Comparison of ENCODE assay signal across 8 cellular contexts in the genomic region with DNA sequence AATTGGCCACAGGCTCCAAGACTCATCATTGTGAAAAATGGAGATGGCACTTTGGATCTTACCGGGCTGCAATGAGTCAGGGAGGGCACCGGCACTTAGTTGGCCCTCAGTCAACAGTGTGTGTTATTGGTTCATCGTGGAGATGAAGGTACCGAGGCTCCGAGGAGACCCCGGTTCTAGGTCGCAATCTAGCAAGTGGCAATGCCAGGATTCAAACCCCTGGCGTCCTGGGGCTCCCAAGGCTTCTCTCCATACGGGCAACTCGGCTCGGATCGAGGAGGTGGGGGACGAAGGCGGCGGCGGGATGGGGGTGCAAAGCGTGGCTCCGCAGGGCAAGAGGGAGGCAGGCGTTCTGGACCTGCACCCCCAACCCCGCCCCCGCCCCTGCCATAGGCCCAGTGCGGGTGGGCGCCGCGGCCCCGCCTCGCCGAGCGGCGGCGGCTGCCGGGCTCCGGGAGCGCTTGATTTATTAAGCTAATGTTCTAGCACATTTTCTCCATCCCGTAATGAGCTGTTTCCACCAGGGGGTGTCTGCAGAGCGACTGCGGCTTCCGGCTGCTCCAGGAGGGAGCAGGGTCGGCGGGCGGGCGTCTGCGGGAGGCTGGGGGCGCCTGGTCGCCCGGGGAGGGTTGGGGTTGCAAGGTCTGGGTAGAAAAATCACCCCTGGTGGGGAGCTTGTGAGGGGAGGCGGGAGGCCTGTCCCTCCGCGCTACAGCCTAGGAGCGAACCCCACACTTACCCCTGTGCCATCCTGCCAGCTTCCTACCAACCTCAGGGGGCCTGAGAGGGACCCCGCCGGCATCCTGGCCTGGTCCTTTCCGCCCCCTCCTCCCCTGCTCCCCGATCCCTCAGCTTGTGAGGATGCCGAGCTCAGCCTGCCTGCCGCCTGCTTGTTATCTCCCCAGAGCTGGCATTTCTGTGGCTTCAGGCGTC. TPM values are rescaled to one million over a fixed set of nuclear protein-coding genes. Genes with fewer than 3 reads are reported as not detected.
DNase-seq lines count a peak whose midpoint lies in the region; ATAC-seq and TF ChIP-seq lines count a peak whose summit lies in the region.

No MANE protein-coding gene starts in this region.

- H2AFZ ChIP-seq in PC-3 (ENCODE audit: low read length): peak overlapping the region; percentile 79

- DNase-seq in stimulated activated naive CD4-positive, alpha-beta T cell (lab: John Stamatoyannopoulos, UW): peak in 5 of 6 experiments; percentile 7 to 60 (median 32)
- DNase-seq in stimulated activated naive CD4-positive, alpha-beta T cell treated with Interleukin-2 at 50 U/mL for 16 hours (lab: John Stamatoyannopoulos, UW): no peak
- DNase-seq in PC-3 (peak; percentile 54), kidney glomerular epithelial cell (lab: John Stamatoyannopoulos, UW) (peak; percentile 31), stomach (no peak), activated gamma-delta T cell treated with Interleukin-2 at 50 U/mL for 16 hours (no peak)
- DNase-seq in central memory CD8-positive, alpha-beta T cell (ENCODE audit: low spot score in 2 of 2): no peak

- POLR2A ChIA-PET in PC-3 (lab: Charles Lee; ENCODE audit: unreplicated experiment): interaction anchor here (0.6 to 0.7 kb wide), 2 partner anchors 107 to 201 kb away, joined by 5 to 6 read pairs; no protein-coding TSS in a partner anchor

- H3K79me2 ChIP-seq in PC-3 (ENCODE audit: low read length): no peaks in the 10 kb centered on the region

- H4K20me1 ChIP-seq in PC-3 (ENCODE audit: low read length): no peaks in the 10 kb centered on the region

- H3K4me1 Mint-ChIP-seq in central memory CD8-positive, alpha-beta T cell: no peaks in the 10 kb centered on the region

- peaks cover 85% of the 10 kb centered on the region for H3K27me3 Mint-ChIP-seq in central memory CD8-positive, alpha-beta T cell

- H3K27me3 ChIP-seq in PC-3 (ENCODE audit: low read length) (0 out of 2 replicates have a peak, but pooled peaks cover 25% of the 10 kb centered on the region), stomach (peaks cover 0 to 34% (median 20%) of the 10 kb centered on the region in 3 donors)

- H3K9ac ChIP-seq in PC-3 (ENCODE audit: low read length): no peak overlapping the region

- H3K36me3 Mint-ChIP-seq in central memory CD8-positive, alpha-beta T cell (ENCODE audit: insufficient read depth): no peaks in the 10 kb centered on the region

- H3K4me1 ChIP-seq in PC-3 (ENCODE audit: insufficient read depth, low read length) (peaks cover 6% of the 10 kb centered on the region; the same call in 1 of the 2 replicates), stomach (peaks cover 13 to 19% (median 16%) of the 10 kb centered on the region in 4 donors)

- H3K27ac ChIP-seq in PC-3 (ENCODE audit: low read length) (no peak overlapping the region), stomach (peak overlapping the region in 1 of 5 donors; percentile 37)

- BruUV-seq in PC-3 (replicated peaks; lab: Mats Ljungman, UMichigan): no TSS peak

- intact Hi-C loops in PC-3 (cut with micrococcal nuclease): loop anchor here (2.0 kb wide), 1 partner anchor 311 kb away; no protein-coding TSS in a partner anchor
- intact Hi-C loops in stomach (cut with DNase I; ENCODE audit: low total_unique reads): loop anchor here (10.0 kb wide), 1 partner anchor 375 kb away; no protein-coding TSS in a partner anchor

- no peaks in the 10 kb centered on the region for H3K9me3 ChIP-seq in PC-3 (ENCODE audit: low read length)
- peaks cover 0 to 5% (median 2%) of the 10 kb centered on the region in 4 donors for H3K9me3 ChIP-seq in stomach

- TF ChIP-seq EP300 in stomach (IDR thresholded peaks at IDR 0.05): no peak

- TF ChIP-seq CTCF in PC-3 (conservative IDR thresholded peaks at IDR 0.05; ENCODE audit: low read depth, low read length) (peak; percentile 50), stomach (IDR thresholded peaks at IDR 0.05) (peak in 4 of 7 experiments; percentile 10 to 49 (median 30))

- H3K9me3 Mint-ChIP-seq in central memory CD8-positive, alpha-beta T cell: no peaks in the 10 kb centered on the region

- H3K9me2 ChIP-seq in PC-3 (replicated peaks; ENCODE audit: low read length): no peaks in the 10 kb centered on the region

- ATAC-seq in PC-3 (peak; percentile 76), GM18502 (IDR thresholded peaks at IDR 0.05; ENCODE audit: poor library complexity, unreplicated experiment) (no peak)
- peak; percentile 60 for ATAC-seq in central memory CD8-positive, alpha-beta T cell (replicated peaks; ENCODE audit: extremely low read depth, poor library complexity, severe bottlenecking)

- WGBS in stomach, 5 donors: 3 to 5% (median 3%) methylated on average over 28 to 57 of the region's 57 CpGs

- no peak for TF ChIP-seq POLR2A in stomach (IDR thresholded peaks at IDR 0.05)

- no peaks in the 10 kb centered on the region for H3F3A ChIP-seq in PC-3 (ENCODE audit: low read length, unreplicated experiment)

- no peak overlapping the region for H3K27ac Mint-ChIP-seq in central memory CD8-positive, alpha-beta T cell (ENCODE audit: low read depth)

- peak overlapping the region; percentile 62 for H3K4me3 Mint-ChIP-seq in central memory CD8-positive, alpha-beta T cell

- peak overlapping the region; percentile 88 for H3K4me2 ChIP-seq in PC-3 (ENCODE audit: low read length)

- peak overlapping the region; percentile 64 for H3K4me3 ChIP-seq in PC-3 (ENCODE audit: low read length)
- H3K4me3 ChIP-seq in stomach: peak overlapping the region; percentile 40 to 55 (median 43)

- CTCF ChIA-PET in PC-3 (lab: Charles Lee): interaction anchor here (0.6 to 1.1 kb wide), 6 partner anchors 10 to 302 kb away, joined by 3 to 9 read pairs (median 4); no protein-coding TSS in a partner anchor

- H3K36me3 ChIP-seq in PC-3 (ENCODE audit: low read depth, low read length): no peaks in the 10 kb centered on the region
- no peaks in the 10 kb centered on the region for H3K36me3 ChIP-seq in stomach

RNA-seq across cellular contexts. Expression of a gene that starts 48.7 kb away (rescaled TPM):
- 4.1 and 5.0 TPM in 2 replicates for total RNA-seq in PC-3 (2014; rRNA removed)
- 10 to 100 TPM; 13.9 to 87.0 (median 39.1) TPM for total RNA-seq in stomach
- polyA plus RNA-seq in stomach: 10 to 100 TPM in 1 of 3 donors, 1 to 10 TPM in 2; 5.5 to 14.7 (median 6.0) TPM

Comparison
In these comparisons a context has a peak if more than half of its experiments do, and no peak if none do; other contexts are left out.
1. DNase-seq: peak in stimulated activated naive CD4-positive, alpha-beta T cell (5 of 6), PC-3 (single experiment) and kidney glomerular epithelial cell (single experiment); none in stimulated activated naive CD4-positive, alpha-beta T cell treated with Interleukin-2 at 50 U/mL for 16 hours (single experiment), central memory CD8-positive, alpha-beta T cell (0 of 2), stomach (single experiment) and activated gamma-delta T cell treated with Interleukin-2 at 50 U/mL for 16 hours (single experiment).